24 cellular contexts compared by ENCODE assay signal in the genomic region with DNA sequence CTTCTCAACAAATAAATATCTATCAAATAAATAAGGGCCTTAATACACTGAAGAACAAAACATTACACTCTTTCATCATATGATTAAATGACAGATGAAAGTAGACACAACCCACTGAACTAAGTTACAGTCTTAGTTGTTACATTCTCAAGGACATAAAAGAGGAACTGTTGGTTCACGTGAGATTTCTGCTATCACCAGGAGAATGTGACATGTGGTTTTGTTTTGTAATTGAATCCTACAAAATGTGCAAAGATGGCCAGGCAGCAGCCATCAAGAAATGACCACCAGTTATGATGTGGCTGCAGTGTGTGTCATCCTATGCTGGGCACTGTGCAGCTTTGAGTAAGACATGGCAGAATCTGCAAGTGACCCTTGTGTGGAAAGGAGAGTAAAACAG.
"Had no signal": no experiment of that assay in that cellular context is flagged by ENCODE, and none has a peak within 500 bp of the region (broad histone marks: within the 10 kb centered on the region; RNA-seq: fewer than 3 reads in every experiment).

No MANE protein-coding gene starts in this region.

- H3K36me3 Mint-ChIP-seq: activated CD8-positive, alpha-beta memory T cell treated with anti-CD3 and anti-CD28 coated beads, Interleukin-2, amount 10 ng/mL, durations not matched to agents 7 days and 5 days; activated naive CD4-positive, alpha-beta T cell treated with anti-CD3 and anti-CD28 coated beads, Interleukin-2, amount 50 U/mL, for 24 hours had no signal

- H3K4me1 ChIP-seq: body of pancreas had no signal

- DNase-seq: activated B cell treated with CpG ODN at 0.5 μM for 24 hours; activated CD4-positive, alpha-beta T cell treated with anti-CD3 and anti-CD28 coated beads for 1 hour; activated CD4-positive, alpha-beta T cell treated with anti-CD3 and anti-CD28 coated beads, Interleukin-2, amount 10 ng/mL, durations not matched to agents 24 days and 14 days; activated CD4-positive, alpha-beta T cell treated with anti-CD3 and anti-CD28 coated beads, Interleukin-2, amount 50 U/mL, for 48 hours; activated CD8-positive, alpha-beta memory T cell treated with anti-CD3 and anti-CD28 coated beads, Interleukin-2, amount 10 ng/mL, durations not matched to agents 7 days and 5 days; activated effector memory CD4-positive, alpha-beta T cell treated with Interleukin-2 at 50 U/mL for 16 hours; activated naive CD4-positive, alpha-beta T cell; activated T-cell treated with anti-CD3 and anti-CD28 coated beads, Interleukin-2, amount 50 U/mL, for 24 hours; aorta; body of pancreas; central memory CD4-positive, alpha-beta T cell; NCI-H1048; NCI-H146; NCI-H1930; NCI-H2107; NCI-H2171 treated with DMSO at 0.1 percent for 48 hours; NCI-H226; NCI-H526; PC-3; SHP77 treated with DMSO at 0.1 percent for 48 hours; T-helper 1 cell had no signal

- H3K27ac ChIP-seq: body of pancreas, coronary artery had no signal

- H3K4me3 ChIP-seq: body of pancreas, coronary artery had no signal

- H3K27me3 ChIP-seq: body of pancreas had no signal

- H3K4me3 Mint-ChIP-seq: activated B cell treated with CpG ODN at 0.5 μM for 24 hours; activated CD4-positive, alpha-beta T cell treated with anti-CD3 and anti-CD28 coated beads, Interleukin-2, amount 10 ng/mL, durations not matched to agents 24 days and 14 days; activated CD8-positive, alpha-beta memory T cell treated with anti-CD3 and anti-CD28 coated beads, Interleukin-2, amount 10 ng/mL, durations not matched to agents 7 days and 5 days; activated naive CD4-positive, alpha-beta T cell treated with anti-CD3 and anti-CD28 coated beads, Interleukin-2, amount 50 U/mL, for 24 hours; activated T-cell treated with anti-CD3 and anti-CD28 coated beads, Interleukin-2, amount 50 U/mL, for 24 hours; activated T-helper 1 cell treated with anti-CD3 and anti-CD28 coated beads, Interleukin-12 subunit alpha, Interleukin-12 subunit beta, Interleukin-2, Interleukin-4 antibody, amounts not matched to agents 30 ng/mL and 10 ng/mL and 1 ng/mL, durations not matched to agents 14 hours and 24 hours and 36 hours had no signal

- H3K9me3 ChIP-seq: body of pancreas had no signal

- H3K27me3 Mint-ChIP-seq: activated B cell treated with CpG ODN at 0.5 μM for 24 hours; activated CD4-positive, alpha-beta T cell treated with anti-CD3 and anti-CD28 coated beads, Interleukin-2, amount 10 ng/mL, durations not matched to agents 24 days and 14 days; activated CD8-positive, alpha-beta memory T cell treated with anti-CD3 and anti-CD28 coated beads, Interleukin-2, amount 10 ng/mL, durations not matched to agents 7 days and 5 days; activated naive CD4-positive, alpha-beta T cell treated with anti-CD3 and anti-CD28 coated beads, Interleukin-2, amount 50 U/mL, for 24 hours; activated T-cell treated with anti-CD3 and anti-CD28 coated beads, Interleukin-2, amount 50 U/mL, for 24 hours had no signal

- ATAC-seq: activated CD8-positive, alpha-beta memory T cell treated with anti-CD3 and anti-CD28 coated beads, Interleukin-2, amount 10 ng/mL, durations not matched to agents 7 days and 5 days; body of pancreas; PC-3 had no signal

- H3K9me3 Mint-ChIP-seq: activated CD4-positive, alpha-beta T cell treated with anti-CD3 and anti-CD28 coated beads, Interleukin-2, amount 10 ng/mL, durations not matched to agents 24 days and 14 days; activated T-cell treated with anti-CD3 and anti-CD28 coated beads, Interleukin-2, amount 50 U/mL, for 24 hours; activated T-helper 1 cell treated with anti-CD3 and anti-CD28 coated beads, Interleukin-12 subunit alpha, Interleukin-12 subunit beta, Interleukin-2, Interleukin-4 antibody, amounts not matched to agents 30 ng/mL and 10 ng/mL and 1 ng/mL, durations not matched to agents 14 hours and 24 hours and 36 hours had no signal

- H3K27ac Mint-ChIP-seq: activated B cell treated with CpG ODN at 0.5 μM for 24 hours; activated CD4-positive, alpha-beta T cell treated with anti-CD3 and anti-CD28 coated beads, Interleukin-2, amount 10 ng/mL, durations not matched to agents 24 days and 14 days; activated CD8-positive, alpha-beta memory T cell treated with anti-CD3 and anti-CD28 coated beads, Interleukin-2, amount 10 ng/mL, durations not matched to agents 7 days and 5 days; activated naive CD4-positive, alpha-beta T cell treated with anti-CD3 and anti-CD28 coated beads, Interleukin-2, amount 50 U/mL, for 24 hours; activated T-cell treated with anti-CD3 and anti-CD28 coated beads, Interleukin-2, amount 50 U/mL, for 24 hours; activated T-helper 1 cell treated with anti-CD3 and anti-CD28 coated beads, Interleukin-12 subunit alpha, Interleukin-12 subunit beta, Interleukin-2, Interleukin-4 antibody, amounts not matched to agents 30 ng/mL and 10 ng/mL and 1 ng/mL, durations not matched to agents 14 hours and 24 hours and 36 hours had no signal

- H3K4me1 Mint-ChIP-seq: activated B cell treated with CpG ODN at 0.5 μM for 24 hours; activated CD4-positive, alpha-beta T cell treated with anti-CD3 and anti-CD28 coated beads, Interleukin-2, amount 10 ng/mL, durations not matched to agents 24 days and 14 days; activated CD8-positive, alpha-beta memory T cell treated with anti-CD3 and anti-CD28 coated beads, Interleukin-2, amount 10 ng/mL, durations not matched to agents 7 days and 5 days; activated naive CD4-positive, alpha-beta T cell treated with anti-CD3 and anti-CD28 coated beads, Interleukin-2, amount 50 U/mL, for 24 hours had no signal
